In the genomic region with DNA sequence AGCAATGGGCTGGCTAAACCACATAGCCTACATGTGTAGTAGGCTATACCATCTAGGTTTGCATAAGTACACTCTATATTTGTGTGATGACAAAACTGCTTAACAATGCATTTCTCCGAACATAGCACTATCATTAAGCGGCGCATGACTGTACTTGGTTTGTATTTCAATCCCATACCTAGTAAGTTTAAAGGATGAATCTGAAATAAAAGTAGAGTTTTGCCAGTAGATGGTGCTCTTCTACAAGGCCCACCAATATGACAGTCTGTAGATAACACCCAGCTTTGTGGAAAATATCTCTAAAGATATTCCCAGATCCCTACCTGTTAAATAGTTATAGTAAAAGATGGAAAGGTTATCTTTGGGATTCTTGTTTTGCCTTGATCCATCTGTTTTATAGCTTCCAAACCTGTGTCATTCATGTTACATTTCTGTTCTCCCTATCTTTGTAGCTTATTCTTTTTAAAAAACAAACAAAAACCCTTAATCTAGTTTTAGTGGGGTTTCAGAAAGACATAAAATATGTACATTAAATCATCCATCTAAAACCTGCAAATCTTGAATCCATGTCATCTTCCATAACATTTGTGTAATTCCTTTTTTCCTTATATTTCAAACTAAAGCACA, we compare ENCODE assay signal across 9 cellular contexts. TPM values are rescaled to one million over a fixed set of nuclear protein-coding genes. Genes with fewer than 3 reads are reported as not detected.
DNase-seq lines count a peak whose midpoint lies in the region; ATAC-seq, FAIRE-seq and TF ChIP-seq lines count a peak whose summit lies in the region.
"Had no signal": no experiment of that assay in that cellular context is flagged by ENCODE, and none has a peak within 500 bp of the region (broad histone marks: within the 10 kb centered on the region; RNA-seq: fewer than 3 reads in every experiment).

No MANE protein-coding gene starts in this region.

- TF ChIP-seq CTCF in CD4-positive, alpha-beta T cell (IDR thresholded peaks at IDR 0.05): peak; percentile 77
- peak; percentile 65 for TF ChIP-seq CTCF in astrocyte of the cerebellum (IDR thresholded peaks at IDR 0.05; ENCODE audit: low read depth, low read length, missing control alignments)
- peak; percentile 55 for TF ChIP-seq CTCF in kidney (IDR thresholded peaks at IDR 0.05; ENCODE audit: borderline replicate concordance, extremely low read depth, insufficient read depth)
- peak; percentile 43 to 52 (median 50) for TF ChIP-seq CTCF in uterus (IDR thresholded peaks at IDR 0.05)

- intact Hi-C loops in CD4-positive, alpha-beta T cell (cut with DNase I, micrococcal nuclease): loop anchor here (1.0 kb wide), 1 partner anchor 177 kb away; no protein-coding TSS in a partner anchor
- intact Hi-C loops in kidney (cut with DNase I) (loop anchor here (10.0 kb wide), 1 partner anchor 174 kb away; no protein-coding TSS in a partner anchor), uterus (cut with DNase I; ENCODE audit: low total_unique reads) (no loop called here)

- no peaks in the 10 kb centered on the region for H3K27me3 ChIP-seq in CD4-positive, alpha-beta T cell (ENCODE audit: control insufficient read depth, insufficient read depth, low read length)
- no peaks in the 10 kb centered on the region for H3K27me3 ChIP-seq in uterus
- H3K27me3 ChIP-seq: SJCRH30 had no signal

- H3K27me3 Mint-ChIP-seq in CD4-positive, alpha-beta T cell: no peaks in the 10 kb centered on the region

- DNase-seq in CD4-positive, alpha-beta T cell: no peak
- DNase-seq in NCI-H345 treated with DMSO at 0.1 percent for 48 hours (lab: John Stamatoyannopoulos, UW; ENCODE audit: unreplicated experiment) (peak; percentile 19), astrocyte of the cerebellum (ENCODE audit: low read depth) (peak; percentile 36), kidney (no peak), uterus (no peak), activated gamma-delta T cell (lab: John Stamatoyannopoulos, UW) (no peak)

- no peak overlapping the region for H3K27ac ChIP-seq in CD4-positive, alpha-beta T cell (ENCODE audit: low read depth, low read length)
- H3K27ac ChIP-seq in kidney (ENCODE audit: low read depth in 2 of 2, low read length in 2 of 2) (no peak overlapping the region), uterus (no peak overlapping the region)
- H3K27ac ChIP-seq: SJCRH30 had no signal

- no peaks in the 10 kb centered on the region for H3K9me3 ChIP-seq in CD4-positive, alpha-beta T cell (ENCODE audit: control insufficient read depth, low read length)
- no peaks in the 10 kb centered on the region for H3K9me3 ChIP-seq in kidney (ENCODE audit: control insufficient read depth in 1 of 2, low read length in 2 of 2)
- no peaks in the 10 kb centered on the region for H3K9me3 ChIP-seq in uterus
- H3K9me3 ChIP-seq: SJCRH30 had no signal

- H3K4me3 Mint-ChIP-seq in CD4-positive, alpha-beta T cell: no peak overlapping the region

- H3K27ac Mint-ChIP-seq in CD4-positive, alpha-beta T cell: no peak overlapping the region

- in situ Hi-C loops in astrocyte of the cerebellum (cut with HindIII; ENCODE audit: low sequenced_read_pairs): no loop called here

- no peak overlapping the region for H3K4me3 ChIP-seq in astrocyte of the cerebellum (ENCODE audit: low read depth, low read length)
- H3K4me3 ChIP-seq in kidney (ENCODE audit: low read length in 2 of 2): no peak overlapping the region
- H3K4me3 ChIP-seq in uterus: no peak overlapping the region
- H3K4me3 ChIP-seq: SJCRH30 had no signal

- no peak for FAIRE-seq in kidney (lab: Jason Lieb, UNC)

- CTCF ChIA-PET in CD4-positive, alpha-beta T cell (lab: Charles Lee): interaction anchor here (0.8 to 2.5 kb wide), 6 partner anchors 9 to 177 kb away, joined by 3 to 16 read pairs (median 3); no protein-coding TSS in a partner anchor

- peaks cover 16% of the 10 kb centered on the region for H3K4me1 Mint-ChIP-seq in CD4-positive, alpha-beta T cell (ENCODE audit: low read depth)

- H3K9me3 Mint-ChIP-seq in CD4-positive, alpha-beta T cell: no peaks in the 10 kb centered on the region

- peak; percentile 59 for ATAC-seq in CD4-positive, alpha-beta T cell (ENCODE audit: poor library complexity)
- peak; percentile 54 for ATAC-seq in GM18867 (IDR thresholded peaks at IDR 0.05; ENCODE audit: unreplicated experiment)
- ATAC-seq in HG03097 (IDR thresholded peaks at IDR 0.05; ENCODE audit: low FRiP score, unreplicated experiment): peak; percentile 50

- no peak for TF ChIP-seq POLR2A in uterus (IDR thresholded peaks at IDR 0.05)

- POLR2A ChIA-PET in CD4-positive, alpha-beta T cell (lab: Charles Lee): no interaction called here

- H3K36me3 ChIP-seq in kidney (ENCODE audit: control insufficient read depth in 1 of 2, insufficient read depth in 2 of 2, low read length in 2 of 2) (peaks cover 2 to 20% of the 10 kb centered on the region in 2 donors), uterus (no peaks in the 10 kb centered on the region)

- H3K4me1 ChIP-seq in kidney (ENCODE audit: control insufficient read depth in 1 of 2, insufficient read depth in 1 of 2, low read depth in 1 of 2, low read length in 2 of 2): no peaks in the 10 kb centered on the region
- H3K4me1 ChIP-seq in uterus: no peaks in the 10 kb centered on the region
- H3K4me1 ChIP-seq: SJCRH30 had no signal

- peaks cover 83% of the 10 kb centered on the region for H3K36me3 Mint-ChIP-seq in CD4-positive, alpha-beta T cell (ENCODE audit: low read depth)

- H3K9ac ChIP-seq in kidney (ENCODE audit: low read length in 2 of 2): no peak overlapping the region

RNA-seq across cellular contexts. Expression of a gene that starts 20.7 kb away (rescaled TPM):
- 1 to 10 TPM; 5.1 to 5.2 TPM for total RNA-seq in CD4-positive, alpha-beta T cell
- total RNA-seq in kidney (14.3 TPM), uterus (10 to 100 TPM; 10.6 to 48.2 (median 19.1) TPM)
- polyA plus RNA-seq in kidney (ENCODE audit: insufficient read depth, low read depth, low replicate concordance): 2.6 TPM

RNA-seq across cellular contexts. Expression of a gene that starts 33.9 kb away (rescaled TPM):
- total RNA-seq in CD4-positive, alpha-beta T cell: under 1 TPM; 0.25 to 0.36 TPM
- 0.69 TPM for total RNA-seq in kidney
- 0.06 TPM for polyA plus RNA-seq in kidney (ENCODE audit: insufficient read depth, low read depth, low replicate concordance)
- 10 to 100 TPM in 1 of 4 donors, under 1 TPM in 2, not detected in 1; under 0.01 to 38.0 (median 0.12) TPM for total RNA-seq in uterus

Comparison
In these comparisons a context has a peak if more than half of its experiments do, and no peak if none do; other contexts are left out.
1. DNase-seq: peak in NCI-H345 treated with DMSO at 0.1 percent for 48 hours (single experiment) and astrocyte of the cerebellum (single experiment); none in CD4-positive, alpha-beta T cell (0 of 10), kidney (single experiment), uterus (0 of 2) and activated gamma-delta T cell (single experiment).
2. Peak in every context shown above with its lines, with median percentiles within 50 percentile points of each other: ATAC-seq and CTCF ChIP-seq.